1 cellular context compared by ENCODE assay signal in genomic region chr10:72637398-72637857, GRCh38.
TF ChIP-seq lines count a peak whose summit lies in the region.

No MANE protein-coding gene starts in this region.

TF ChIP-seq in K562, 482 proteins besides CTCF, POLR2A, EP300 and RAD21 (continued from another document and continues in another):
- TF ChIP-seq CREB3L1 (IDR thresholded peaks at IDR 0.05; ENCODE audit: borderline replicate concordance, low read depth) (no peak; the same call in 1 of the 2 replicates), HMGN3 (IDR thresholded peaks at IDR 0.05; ENCODE audit: borderline replicate concordance, extremely low read depth, insufficient read length, low read depth, low read length) (no peak), ZNF277 (CRISPR knock-in tag; IDR thresholded peaks at IDR 0.05; ENCODE audit: borderline replicate concordance) (no peak), TFAM (CRISPR knock-in tag; conservative IDR thresholded peaks at IDR 0.05) (no peak), AFF4 (CRISPR knock-in tag; IDR thresholded peaks at IDR 0.05) (no peak), MAZ (CRISPR knock-in tag; conservative IDR thresholded peaks at IDR 0.05 in 1 of 2, IDR thresholded peaks at IDR 0.05 in 1 of 2) (peak; percentile 51 to 81), SMARCE1 (IDR thresholded peaks at IDR 0.05) (peak; percentile 92), GATA2 (CRISPR knock-in tag; IDR thresholded peaks at IDR 0.05) (peak; percentile 57; the same call in 1 of the 2 replicates), HES1 (IDR thresholded peaks at IDR 0.05; ENCODE audit: low read depth) (no peak), TCF7 (IDR thresholded peaks at IDR 0.05; ENCODE audit: borderline replicate concordance) (peak; percentile 73; the same call in 1 of the 2 replicates), ESRRB (CRISPR knock-in tag; IDR thresholded peaks at IDR 0.05; ENCODE audit: borderline replicate concordance) (no peak), ETV1 (tag; conservative IDR thresholded peaks at IDR 0.05; ENCODE audit: low read depth) (no peak; the same call in none of the 2 replicates), NR3C1 (CRISPR knock-in tag; IDR thresholded peaks at IDR 0.05) (no peak), CHD1 (IDR thresholded peaks at IDR 0.05; ENCODE audit: low read length) (no peak), ARHGAP35 (IDR thresholded peaks at IDR 0.05; ENCODE audit: partially characterized antibody) (no peak), PKNOX1 (IDR thresholded peaks at IDR 0.05) (peak; percentile 84), MAFG (tag; conservative IDR thresholded peaks at IDR 0.05) (peak; percentile 99), FOXA1 (IDR thresholded peaks at IDR 0.05; ENCODE audit: borderline replicate concordance) (no peak), RBM17 (IDR thresholded peaks at IDR 0.05; ENCODE audit: borderline replicate concordance, low read depth, low read length) (no peak), ZNF512 (tag; IDR thresholded peaks at IDR 0.05) (no peak), ZBTB33 (CRISPR knock-in tag; IDR thresholded peaks at IDR 0.05) (peak; percentile 49; the same call in 1 of the 2 replicates), CREB1 (IDR thresholded peaks at IDR 0.05) (0 out of 2 replicates have a peak, but pooled peaks have one; percentile 27), CREB1 (CRISPR knock-in tag; IDR thresholded peaks at IDR 0.05) (no peak), TCF15 (CRISPR knock-in tag; IDR thresholded peaks at IDR 0.05) (no peak), NR4A1 (CRISPR knock-in tag; IDR thresholded peaks at IDR 0.05) (no peak), NR4A1 (tag; IDR thresholded peaks at IDR 0.05) (no peak), MAFF (IDR thresholded peaks at IDR 0.05; ENCODE audit: low read length) (peak; percentile 98), BHLHE40 (IDR thresholded peaks at IDR 0.05; ENCODE audit: low read length) (no peak; the same call in 1 of the 2 replicates), THRB (CRISPR knock-in tag; conservative IDR thresholded peaks at IDR 0.05) (no peak; the same call in 1 of the 2 replicates), CLOCK (CRISPR knock-in tag; IDR thresholded peaks at IDR 0.05; ENCODE audit: borderline replicate concordance) (no peak), ZNF175 (CRISPR knock-in tag; IDR thresholded peaks at IDR 0.05; ENCODE audit: low read depth) (no peak), GATAD2A (IDR thresholded peaks at IDR 0.05) (no peak), HMG20A (CRISPR knock-in tag; conservative IDR thresholded peaks at IDR 0.05) (no peak), PCBP2 (IDR thresholded peaks at IDR 0.05; ENCODE audit: low read depth, low read length, poor library complexity, severe bottlenecking) (no peak), POLR2AphosphoS5 (IDR thresholded peaks at IDR 0.05; ENCODE audit: control insufficient read depth, insufficient read depth, low read depth, low read length) (peak; percentile 56), GTF2E2 (tag; IDR thresholded peaks at IDR 0.05) (no peak), CUX1 (CRISPR knock-in tag; IDR thresholded peaks at IDR 0.05) (0 out of 2 replicates have a peak, but pooled peaks have one; percentile 22)
